Comparison of ENCODE assay signal across 8 cellular contexts in the genomic region with DNA sequence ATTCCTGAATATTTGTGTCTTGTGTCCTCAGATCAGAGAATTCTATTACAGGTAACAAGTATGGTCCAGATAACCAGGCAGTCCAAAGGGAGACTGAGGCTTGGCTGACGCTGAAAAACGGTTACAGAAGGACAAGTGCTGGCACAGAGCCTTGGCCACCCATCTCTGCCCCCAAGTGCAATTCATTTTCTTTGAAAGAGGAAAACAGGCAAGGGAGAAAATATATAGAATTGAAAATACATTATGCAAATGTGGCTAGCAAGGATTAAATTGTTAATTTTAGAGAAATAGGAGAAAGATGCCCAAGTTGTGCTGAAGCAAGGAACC. TPM values are rescaled to one million over a fixed set of nuclear protein-coding genes. Genes with fewer than 3 reads are reported as not detected.
DNase-seq lines count a peak whose midpoint lies in the region; ATAC-seq and TF ChIP-seq lines count a peak whose summit lies in the region.

No MANE protein-coding gene starts in this region.

- H3K9me2 ChIP-seq in neural cell (ENCODE audit: insufficient read depth, low read length): no peaks in the 10 kb centered on the region

- H3K79me2 ChIP-seq in neural cell (replicated peaks; ENCODE audit: insufficient read depth, low read length): peaks cover 44% of the 10 kb centered on the region

- H3K9me3 ChIP-seq in KOPT-K1 (ENCODE audit: insufficient read depth, low read length, poor library complexity, severe bottlenecking): no peaks in the 10 kb centered on the region
- no peaks in the 10 kb centered on the region for H3K9me3 ChIP-seq in neural cell (ENCODE audit: low read length)

- H3K4me3 ChIP-seq in dorsolateral prefrontal cortex (peak overlapping the region; percentile 53 to 93 (median 75)), neural cell (ENCODE audit: low read length) (peak overlapping the region; percentile 81)

- peak overlapping the region; percentile 67 for H3K9ac ChIP-seq in neural cell (ENCODE audit: low read length)

- DNase-seq in Ammon's horn (ENCODE audit: low spot score) (peak; percentile 68), dorsolateral prefrontal cortex (peak in 3 of 10 donors; percentile 31 to 56 (median 55)), NCI-H1436 (lab: John Stamatoyannopoulos, UW) (no peak), HUDEP-2 (lab: John Stamatoyannopoulos, UW; ENCODE audit: unreplicated experiment in 76 of 76) (no peak)

- no peaks in the 10 kb centered on the region for H3F3A ChIP-seq in neural cell (ENCODE audit: insufficient read depth, low read length, poor library complexity, severe bottlenecking)

- H2AFZ ChIP-seq in neural cell (ENCODE audit: low read depth, low read length): no peak overlapping the region

- intact Hi-C loops in dorsolateral prefrontal cortex (cut with DNase I): loop anchor here (2.0 to 10.0 kb wide), 6 partner anchors 84 to 294 kb away; partner anchors contain the start of gene SARS1 (in 1 of the 2)

- no peak for TF ChIP-seq EP300 in neural cell (conservative IDR thresholded peaks at IDR 0.05; ENCODE audit: poor library complexity, severe bottlenecking)

- peak overlapping the region; percentile 96 for H3K4me2 ChIP-seq in neural cell (ENCODE audit: low read length)

- H4K20me1 ChIP-seq in neural cell (ENCODE audit: insufficient read depth): peaks cover 3% of the 10 kb centered on the region

- ATAC-seq in HG02973 (IDR thresholded peaks at IDR 0.05; ENCODE audit: unreplicated experiment) (no peak), GM18909 (IDR thresholded peaks at IDR 0.05; ENCODE audit: poor library complexity, unreplicated experiment) (no peak)

- H3K36me3 ChIP-seq in KOPT-K1 (ENCODE audit: insufficient read depth, low read length): peaks cover 11% of the 10 kb centered on the region
- peaks cover 4% of the 10 kb centered on the region for H3K36me3 ChIP-seq in neural cell (ENCODE audit: insufficient read depth, low read length)

- H3K27me3 ChIP-seq in dorsolateral prefrontal cortex (no peaks in the 10 kb centered on the region), neural cell (ENCODE audit: insufficient read depth, low read depth, low read length) (no peaks in the 10 kb centered on the region)

- H3K27ac ChIP-seq in KOPT-K1 (ENCODE audit: low read depth, low read length, poor library complexity, severe bottlenecking) (peak overlapping the region; percentile 48), dorsolateral prefrontal cortex (peak overlapping the region; percentile 3 to 100 (median 95)), neural cell (ENCODE audit: low read length) (no peak overlapping the region)

- no peak for TF ChIP-seq RAD21 in neural cell (conservative IDR thresholded peaks at IDR 0.05)

- TF ChIP-seq CTCF in dorsolateral prefrontal cortex (IDR thresholded peaks at IDR 0.05 in 54 of 56, conservative IDR thresholded peaks at IDR 0.05 in 2 of 56; ENCODE audit: low read depth in 1 of 56, partially characterized antibody in 56 of 56) (no peak), neural cell (IDR thresholded peaks at IDR 0.05; ENCODE audit: poor library complexity, severe bottlenecking) (no peak)

TF ChIP-seq in neural cell, 6 proteins besides CTCF, POLR2A, EP300 and RAD21:
- no peak for TF ChIP-seq EZH2 (IDR thresholded peaks at IDR 0.05; ENCODE audit: borderline replicate concordance, insufficient read depth, low read length, poor library complexity, severe bottlenecking)
- TF ChIP-seq SMC3 (conservative IDR thresholded peaks at IDR 0.05; ENCODE audit: poor library complexity): no peak
- TF ChIP-seq, protein P1, sequence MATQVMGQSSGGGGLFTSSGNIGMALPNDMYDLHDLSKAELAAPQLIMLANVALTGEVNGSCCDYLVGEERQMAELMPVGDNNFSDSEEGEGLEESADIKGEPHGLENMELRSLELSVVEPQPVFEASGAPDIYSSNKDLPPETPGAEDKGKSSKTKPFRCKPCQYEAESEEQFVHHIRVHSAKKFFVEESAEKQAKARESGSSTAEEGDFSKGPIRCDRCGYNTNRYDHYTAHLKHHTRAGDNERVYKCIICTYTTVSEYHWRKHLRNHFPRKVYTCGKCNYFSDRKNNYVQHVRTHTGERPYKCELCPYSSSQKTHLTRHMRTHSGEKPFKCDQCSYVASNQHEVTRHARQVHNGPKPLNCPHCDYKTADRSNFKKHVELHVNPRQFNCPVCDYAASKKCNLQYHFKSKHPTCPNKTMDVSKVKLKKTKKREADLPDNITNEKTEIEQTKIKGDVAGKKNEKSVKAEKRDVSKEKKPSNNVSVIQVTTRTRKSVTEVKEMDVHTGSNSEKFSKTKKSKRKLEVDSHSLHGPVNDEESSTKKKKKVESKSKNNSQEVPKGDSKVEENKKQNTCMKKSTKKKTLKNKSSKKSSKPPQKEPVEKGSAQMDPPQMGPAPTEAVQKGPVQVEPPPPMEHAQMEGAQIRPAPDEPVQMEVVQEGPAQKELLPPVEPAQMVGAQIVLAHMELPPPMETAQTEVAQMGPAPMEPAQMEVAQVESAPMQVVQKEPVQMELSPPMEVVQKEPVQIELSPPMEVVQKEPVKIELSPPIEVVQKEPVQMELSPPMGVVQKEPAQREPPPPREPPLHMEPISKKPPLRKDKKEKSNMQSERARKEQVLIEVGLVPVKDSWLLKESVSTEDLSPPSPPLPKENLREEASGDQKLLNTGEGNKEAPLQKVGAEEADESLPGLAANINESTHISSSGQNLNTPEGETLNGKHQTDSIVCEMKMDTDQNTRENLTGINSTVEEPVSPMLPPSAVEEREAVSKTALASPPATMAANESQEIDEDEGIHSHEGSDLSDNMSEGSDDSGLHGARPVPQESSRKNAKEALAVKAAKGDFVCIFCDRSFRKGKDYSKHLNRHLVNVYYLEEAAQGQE (IDR thresholded peaks at IDR 0.05; ENCODE audit: borderline replicate concordance): no peak
- no peak for TF ChIP-seq POLR2AphosphoS5 (IDR thresholded peaks at IDR 0.05)
- TF ChIP-seq MXI1 (conservative IDR thresholded peaks at IDR 0.05; ENCODE audit: poor library complexity, severe bottlenecking): no peak
- TF ChIP-seq TAF1 (IDR thresholded peaks at IDR 0.05; ENCODE audit: low read depth): no peak

RNA-seq across cellular contexts. Expression of gene SORT1, which starts 1.2 kb away (rescaled TPM):
- total RNA-seq in dorsolateral prefrontal cortex: 100 to 1,000 TPM; 214 to 579 (median 329) TPM
- 31.4 and 33.3 TPM in 2 replicates for polyA plus RNA-seq in neural cell
- polyA minus RNA-seq in neural cell: 81.5 and 82.8 TPM in 2 replicates

RNA-seq across cellular contexts. Expression of gene PSMA5, which starts 29.8 kb away (rescaled TPM):
- total RNA-seq in dorsolateral prefrontal cortex: 10 to 100 TPM; 25.5 to 74.2 (median 56.7) TPM
- 98.8 and 99.8 TPM in 2 replicates for polyA plus RNA-seq in neural cell
- polyA minus RNA-seq in neural cell: 28.7 and 31.5 TPM in 2 replicates
